8 cellular contexts compared by ENCODE assay signal in the genomic region with DNA sequence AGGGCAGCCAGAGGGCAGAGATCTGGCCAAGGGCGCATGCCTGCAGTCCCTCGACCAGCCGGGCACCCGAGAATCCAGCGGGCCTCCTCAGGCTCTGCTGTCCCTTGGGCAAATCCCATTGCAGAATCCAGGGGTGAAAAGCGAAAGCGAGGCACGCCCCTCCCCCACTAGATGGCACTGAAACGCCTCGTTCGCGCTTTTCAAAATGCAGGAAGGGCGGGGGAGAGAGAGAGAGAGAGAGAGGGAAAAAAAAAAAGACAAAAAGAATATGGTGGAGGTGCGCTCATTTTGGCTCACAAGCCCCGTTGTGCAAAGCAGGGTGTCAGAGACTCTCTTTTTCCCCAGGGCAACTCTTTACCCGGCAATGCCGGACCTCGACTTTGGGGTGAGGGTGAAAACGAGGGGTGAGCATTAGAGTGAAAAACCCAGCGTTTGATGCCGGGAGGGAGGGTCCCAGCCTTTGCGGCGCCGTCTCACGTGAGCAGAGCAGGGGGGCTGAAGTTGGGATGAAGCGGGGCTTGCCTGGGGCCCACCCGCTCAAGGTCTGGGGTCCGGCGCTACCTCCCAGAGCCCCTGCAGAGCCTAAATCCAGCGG. TPM values are rescaled to one million over a fixed set of nuclear protein-coding genes. Genes with fewer than 3 reads are reported as not detected.
A peak's percentile ranks its signal among the peaks of the same experiment; 100 is the strongest.
DNase-seq lines count a peak whose midpoint lies in the region; ATAC-seq and TF ChIP-seq lines count a peak whose summit lies in the region.

No MANE protein-coding gene starts in this region.

- peaks cover 6 to 32% (median 24%) of the 10 kb centered on the region in 3 donors for H3K27me3 Mint-ChIP-seq in immature natural killer cell (ENCODE audit: low read depth in 3 of 3)

- H3K27me3 ChIP-seq in Loucy (ENCODE audit: insufficient read depth, low read length, poor library complexity, severe bottlenecking), result no peaks in the 10 kb centered on the region

- H3F3A ChIP-seq in Loucy (ENCODE audit: low read depth), result no peaks in the 10 kb centered on the region

- ATAC-seq in GM18858 (IDR thresholded peaks at IDR 0.05; ENCODE audit: unreplicated experiment) (no peak), HG02571 (IDR thresholded peaks at IDR 0.05; ENCODE audit: unreplicated experiment) (no peak)

- H3K4me1 ChIP-seq in Loucy (ENCODE audit: insufficient read depth, low read length, poor library complexity, severe bottlenecking), result no peaks in the 10 kb centered on the region

- H3K27ac Mint-ChIP-seq in immature natural killer cell, result no peak overlapping the region

- no peaks in the 10 kb centered on the region for H3K9me3 Mint-ChIP-seq in immature natural killer cell

- no peak overlapping the region for H3K27ac ChIP-seq in SK-N-MC

- peak overlapping the region; percentile 91 for H3K4me2 ChIP-seq in Loucy (ENCODE audit: low read depth, low read length, poor library complexity, severe bottlenecking)

- DNase-seq in COLO829 (ENCODE audit: low spot score) (peak; percentile 64), SK-N-MC (ENCODE audit: low read depth, low spot score) (no peak), cardiac fibroblast (ENCODE audit: low read depth in 2 of 2) (peak in 1 of 2 donors; percentile 22), immature natural killer cell (no peak)
- peak; percentile 20 for DNase-seq in stimulated activated CD4-positive, alpha-beta T cell treated with anti-CD3 and anti-CD28 coated beads, Interleukin-12 subunit alpha, Interleukin-12 subunit beta, amount 100 ng/mL, for 4 hours

- no peaks in the 10 kb centered on the region for H4K20me1 ChIP-seq in Loucy (ENCODE audit: insufficient read depth, low read length, poor library complexity, severe bottlenecking)

- peaks cover 27 to 32% of the 10 kb centered on the region in 2 donors for H3K4me1 Mint-ChIP-seq in immature natural killer cell

- peak overlapping the region; percentile 23 to 77 (median 70) for H3K4me3 Mint-ChIP-seq in immature natural killer cell

- no peaks in the 10 kb centered on the region for H3K36me3 ChIP-seq in Loucy (ENCODE audit: insufficient read depth, low read length)
- no peaks in the 10 kb centered on the region for H3K36me3 ChIP-seq in SK-N-MC (ENCODE audit: insufficient read depth, low read length)

- no peaks in the 10 kb centered on the region for H3K9me3 ChIP-seq in Loucy (ENCODE audit: insufficient read depth, low read depth, low read length)
- H3K9me3 ChIP-seq in SK-N-MC (ENCODE audit: low read depth, low read length), result no peaks in the 10 kb centered on the region

- peak overlapping the region; percentile 100 for H2AFZ ChIP-seq in Loucy (ENCODE audit: low read length)

- no peaks in the 10 kb centered on the region for H3K79me2 ChIP-seq in Loucy (ENCODE audit: insufficient read depth, low read length)

- peak; percentile 55 for TF ChIP-seq CTCF in Loucy (conservative IDR thresholded peaks at IDR 0.05; ENCODE audit: low read length)
- no peak for TF ChIP-seq CTCF in cardiac fibroblast (IDR thresholded peaks at IDR 0.05; ENCODE audit: low read depth, low read length)

- H3K9me2 ChIP-seq in Loucy (replicated peaks; ENCODE audit: low read depth, low read length), result no peaks in the 10 kb centered on the region

- H3K36me3 Mint-ChIP-seq in immature natural killer cell, result no peaks in the 10 kb centered on the region

- H3K9ac ChIP-seq in Loucy (ENCODE audit: low read depth, low read length, poor library complexity, severe bottlenecking), result peak overlapping the region; percentile 72
- peak overlapping the region; percentile 74 for H3K9ac ChIP-seq in SK-N-MC (ENCODE audit: insufficient read length)

- H3K4me3 ChIP-seq in Loucy (ENCODE audit: low read length, poor library complexity, severe bottlenecking), result peak overlapping the region; percentile 77
- peak overlapping the region; percentile 76 for H3K4me3 ChIP-seq in SK-N-MC
- H3K4me3 ChIP-seq in cardiac fibroblast (replicated peaks in 1 of 2; ENCODE audit: low read depth in 2 of 2, low read length in 2 of 2), result peak overlapping the region; percentile 8 to 51

RNA-seq across cellular contexts. Expression of gene TMEM178B, which starts 2.5 kb away (rescaled TPM):
- not detected for polyA plus RNA-seq in immature natural killer cell

RNA-seq across cellular contexts. Expression of gene MRPS33, which starts 56.6 kb away (rescaled TPM):
- 10 to 100 TPM; 28.9 to 51.3 (median 46.9) TPM for polyA plus RNA-seq in immature natural killer cell

Comparison
In these comparisons a context has a peak if more than half of its experiments do, and no peak if none do; other contexts are left out.
1. DNase-seq: peak in COLO829 (single experiment) and stimulated activated CD4-positive, alpha-beta T cell treated with anti-CD3 and anti-CD28 coated beads, Interleukin-12 subunit alpha, Interleukin-12 subunit beta, amount 100 ng/mL, for 4 hours (single experiment); none in SK-N-MC (single experiment) and immature natural killer cell (0 of 3).
2. Peak in every context shown above with its lines, with median percentiles within 50 percentile points of each other: H3K4me3 ChIP-seq.